Comparison of ENCODE assay signal across 15 cellular contexts in genomic region chr16:72072514-72073342, GRCh38. TPM values are rescaled to one million over a fixed set of nuclear protein-coding genes. Genes with fewer than 3 reads are reported as not detected.
A peak's percentile ranks its signal among the peaks of the same experiment; 100 is the strongest.
DNase-seq lines count a peak whose midpoint lies in the region; ATAC-seq, FAIRE-seq and TF ChIP-seq lines count a peak whose summit lies in the region.
"Had no signal": no experiment of that assay in that cellular context is flagged by ENCODE, and none has a peak within 500 bp of the region (broad histone marks: within the 10 kb centered on the region; RNA-seq: fewer than 3 reads in every experiment).

No MANE protein-coding gene starts in this region.

- H3K4me1 ChIP-seq in endothelial cell of umbilical vein (ENCODE audit: control insufficient read depth, extremely low read depth, insufficient read depth, low read length) (no peaks in the 10 kb centered on the region), left lung (peaks cover 3 to 10% of the 10 kb centered on the region in 2 donors), small intestine (ENCODE audit: control insufficient read depth in 2 of 2, insufficient read depth in 1 of 2, low read depth in 1 of 2, low read length in 1 of 2) (no peaks in the 10 kb centered on the region), SJCRH30 (no peaks in the 10 kb centered on the region)
- H3K4me1 ChIP-seq: BE2C had no signal

- no TSS peak for BruUV-seq in endothelial cell of umbilical vein (replicated peaks; lab: Mats Ljungman, UMichigan)

- H3K27ac ChIP-seq in endothelial cell of umbilical vein (ENCODE audit: insufficient read depth, low read depth, low read length) (no peak overlapping the region), left lung (no peak overlapping the region), small intestine (ENCODE audit: low read depth in 1 of 2, low read length in 1 of 2) (no peak overlapping the region), SJCRH30 (no peak overlapping the region)
- H3K27ac ChIP-seq: skin epidermis had no signal

- POLR2A ChIA-PET in endothelial cell of umbilical vein (lab: Charles Lee), result no interaction called here

- intact Hi-C loops in endothelial cell of umbilical vein (cut with micrococcal nuclease) (no loop called here), left lung (cut with DNase I) (no loop called here)

- FAIRE-seq in endothelial cell of umbilical vein (lab: Jason Lieb, UNC), result peak; percentile 18
- FAIRE-seq in small intestine (lab: Jason Lieb, UNC), result no peak
- FAIRE-seq: G401.6 had no signal

- H3K9ac ChIP-seq in endothelial cell of umbilical vein (replicated peaks; ENCODE audit: extremely low read depth, insufficient read depth, low read length), result no peak overlapping the region

- no peaks in the 10 kb centered on the region for H3K9me1 ChIP-seq in endothelial cell of umbilical vein (replicated peaks; ENCODE audit: control insufficient read depth, extremely low read depth, insufficient read depth, low read length)

- 12 to 43% (median 33%) methylated on average over 12 of the region's 12 CpGs for WGBS in small intestine, 3 donors

- H4K20me1 ChIP-seq in endothelial cell of umbilical vein (replicated peaks; ENCODE audit: control insufficient read depth, extremely low read depth, insufficient read depth, low read length), result no peaks in the 10 kb centered on the region

- DNase-seq in OCI-M1 (lab: John Stamatoyannopoulos, UW) (peak; percentile 7), endothelial cell of umbilical vein (ENCODE audit: low read depth, low spot score) (peak; percentile 72), left lung (no peak), small intestine (peak; percentile 74), NCI-H2107 (lab: John Stamatoyannopoulos, UW) (no peak), SJCRH30 (no peak), NCI-H526 treated with DMSO at 0.1 percent for 48 hours (lab: John Stamatoyannopoulos, UW) (no peak), COLO668 (lab: John Stamatoyannopoulos, UW; ENCODE audit: unreplicated experiment) (no peak)
- DNase-seq: activated CD8-positive, alpha-beta T cell treated with anti-CD3 and anti-CD28 coated beads for 36 hours; activated naive CD4-positive, alpha-beta T cell treated with Interleukin-2 at 50 U/mL for 16 hours; BE2C; NCI-H2081 treated with DMSO at 0.1 percent for 48 hours had no signal

- no peaks in the 10 kb centered on the region for H3K79me2 ChIP-seq in endothelial cell of umbilical vein (ENCODE audit: control insufficient read depth, insufficient read depth, low read length)

- H3K4me3 ChIP-seq in endothelial cell of umbilical vein (replicated peaks in 1 of 3; ENCODE audit: insufficient read depth in 1 of 3, low read depth in 1 of 3, low read length in 3 of 3) (no peak overlapping the region), left lung (no peak overlapping the region), small intestine (ENCODE audit: low read depth in 1 of 2, low read length in 2 of 2) (no peak overlapping the region), SJCRH30 (no peak overlapping the region)
- H3K4me3 ChIP-seq: skin epidermis had no signal

- peak; percentile 21 for ATAC-seq in left lung
- ATAC-seq: activated CD8-positive, alpha-beta T cell treated with anti-CD3 and anti-CD28 coated beads for 36 hours had no signal

- H3K27me3 ChIP-seq in endothelial cell of umbilical vein (ENCODE audit: control insufficient read depth in 2 of 2, insufficient read depth in 2 of 2, low read length in 2 of 2) (no peaks in the 10 kb centered on the region), left lung (no peaks in the 10 kb centered on the region), small intestine (ENCODE audit: control insufficient read depth in 2 of 2, insufficient read depth in 2 of 2, low read length in 2 of 2) (no peaks in the 10 kb centered on the region), SJCRH30 (no peaks in the 10 kb centered on the region)
- H3K27me3 ChIP-seq: BE2C had no signal

- H3K9me3 ChIP-seq in endothelial cell of umbilical vein (replicated peaks; ENCODE audit: control insufficient read depth, insufficient read depth, low read length), result no peaks in the 10 kb centered on the region
- H3K9me3 ChIP-seq in left lung, result no peaks in the 10 kb centered on the region
- no peaks in the 10 kb centered on the region for H3K9me3 ChIP-seq in small intestine (ENCODE audit: control insufficient read depth, low read depth)
- H3K9me3 ChIP-seq in SJCRH30 (replicated peaks), result no peaks in the 10 kb centered on the region
- H3K9me3 ChIP-seq: BE2C had no signal

- TF ChIP-seq CTCF in endothelial cell of umbilical vein (IDR thresholded peaks at IDR 0.05; ENCODE audit: extremely low read depth in 1 of 2, insufficient read depth in 1 of 2, low read depth in 1 of 2, low read length in 2 of 2), result no peak
- TF ChIP-seq CTCF in left lung (IDR thresholded peaks at IDR 0.05), result no peak

- CTCF ChIA-PET in endothelial cell of umbilical vein (lab: Charles Lee), result interaction anchor here (1.4 kb wide), 1 partner anchor 22 kb away, joined by 4 read pairs; no protein-coding TSS in a partner anchor

- H3K36me3 ChIP-seq in endothelial cell of umbilical vein (ENCODE audit: control insufficient read depth in 2 of 2, extremely low read depth in 1 of 2, insufficient read depth in 2 of 2, low read length in 2 of 2) (no peaks in the 10 kb centered on the region), left lung (peaks cover 0 to 3% of the 10 kb centered on the region in 2 donors), small intestine (ENCODE audit: control insufficient read depth in 2 of 2, insufficient read depth in 2 of 2, low read length in 2 of 2) (no peaks in the 10 kb centered on the region), SJCRH30 (no peaks in the 10 kb centered on the region)
- H3K36me3 ChIP-seq: BE2C had no signal

- dilution Hi-C loops in endothelial cell of umbilical vein (cut with MboI; ENCODE audit: extremely low pct_ligation_motif_present, low sequenced_read_pairs), result no loop called here

- no peak overlapping the region for H3K4me2 ChIP-seq in endothelial cell of umbilical vein (ENCODE audit: insufficient read depth, low read length)

- H2AFZ ChIP-seq in endothelial cell of umbilical vein (ENCODE audit: low read depth, low read length), result no peak overlapping the region

- TF ChIP-seq POLR2A in endothelial cell of umbilical vein (IDR thresholded peaks at IDR 0.05; ENCODE audit: low read depth, low read length), result no peak

TF ChIP-seq in endothelial cell of umbilical vein, 7 proteins besides CTCF, POLR2A, EP300 and RAD21 (continues in another document):
- no peak for TF ChIP-seq FOS (IDR thresholded peaks at IDR 0.05; ENCODE audit: borderline replicate concordance, insufficient read depth, low read length)
- no peak for TF ChIP-seq MYC (IDR thresholded peaks at IDR 0.05; ENCODE audit: low read depth, low read length)
- TF ChIP-seq EZH2 (IDR thresholded peaks at IDR 0.05; ENCODE audit: borderline replicate concordance, low read depth, low read length, severe bottlenecking), result no peak

RNA-seq across cellular contexts. Expression of gene HPR, which starts 9.7 kb away (rescaled TPM):
- not detected in 2 replicates for total RNA-seq in endothelial cell of umbilical vein
- not detected in 2 replicates for polyA plus RNA-seq in endothelial cell of umbilical vein
- polyA plus RNA-seq in endothelial cell of umbilical vein (2011; cell fraction: cytosol; rRNA removed), result not detected in 2 replicates
- not detected in 2 replicates for polyA plus RNA-seq in endothelial cell of umbilical vein (2011; cell fraction: nucleus; rRNA removed)
- not detected in 2 replicates for polyA plus RNA-seq in endothelial cell of umbilical vein (2012)
- polyA minus RNA-seq in endothelial cell of umbilical vein, result not detected in 2 replicates
- not detected for polyA minus RNA-seq in endothelial cell of umbilical vein (2011; cell fraction: cytosol; rRNA and poly(A)+ RNA removed)
- polyA minus RNA-seq in endothelial cell of umbilical vein (2011; cell fraction: nucleus; rRNA and poly(A)+ RNA removed), result not detected in 2 replicates
- under 1 TPM in 1 of 2 donors, not detected in 1; 0.29 TPM for total RNA-seq in left lung
- polyA plus RNA-seq in small intestine, result 1 to 10 TPM in 2 of 3 donors, not detected in 1; 1.1 to 1.9 TPM
- total RNA-seq in SJCRH30 (2014; rRNA removed; shearing (Covaris generic)), result not detected in 2 replicates
- total RNA-seq: activated CD8-positive, alpha-beta T cell treated with anti-CD3 and anti-CD28 coated beads for 36 hours; T-helper 1 cell treated with Interleukin-12 subunit alpha and Interleukin-12 subunit beta and Interleukin-4 antibody, amounts not matched to agents 30 ng/mL and 1 ng/mL, for 36 hours had no signal

RNA-seq across cellular contexts. Expression of gene HP, which starts 18.4 kb away (rescaled TPM):
- total RNA-seq in endothelial cell of umbilical vein (not detected in 2 replicates), left lung (100 to 1,000 TPM in 1 of 2 donors, 1 to 10 TPM in 1; 7.8 to 127 TPM)
- polyA plus RNA-seq in endothelial cell of umbilical vein (not detected in 2 replicates), small intestine (10 to 100 TPM in 1 of 3 donors, 1 to 10 TPM in 2; 1.4 to 15.2 (median 4.5) TPM)
- not detected in 2 replicates for polyA plus RNA-seq in endothelial cell of umbilical vein (2011; cell fraction: cytosol; rRNA removed)
- polyA plus RNA-seq in endothelial cell of umbilical vein (2011; cell fraction: nucleus; rRNA removed), result not detected in 2 replicates
- polyA plus RNA-seq in endothelial cell of umbilical vein (2012), result not detected in 2 replicates
- not detected in 2 replicates for polyA minus RNA-seq in endothelial cell of umbilical vein
- polyA minus RNA-seq in endothelial cell of umbilical vein (2011; cell fraction: cytosol; rRNA and poly(A)+ RNA removed), result not detected
- not detected in 2 replicates for polyA minus RNA-seq in endothelial cell of umbilical vein (2011; cell fraction: nucleus; rRNA and poly(A)+ RNA removed)
- total RNA-seq in SJCRH30 (2014; rRNA removed; shearing (Covaris generic)), result not detected in 2 replicates
- total RNA-seq: activated CD8-positive, alpha-beta T cell treated with anti-CD3 and anti-CD28 coated beads for 36 hours; T-helper 1 cell treated with Interleukin-12 subunit alpha and Interleukin-12 subunit beta and Interleukin-4 antibody, amounts not matched to agents 30 ng/mL and 1 ng/mL, for 36 hours had no signal

RNA-seq across cellular contexts. Expression of gene TXNL4B, which starts 20.7 kb away (rescaled TPM):
- total RNA-seq in endothelial cell of umbilical vein (11.7 and 12.7 TPM in 2 replicates), left lung (10 to 100 TPM in 1 of 2 donors, 1 to 10 TPM in 1; 9.8 to 11.7 TPM)
- polyA plus RNA-seq in endothelial cell of umbilical vein (8.7 and 10.0 TPM in 2 replicates), small intestine (10 to 100 TPM; 11.3 to 12.3 (median 12.0) TPM)
- polyA plus RNA-seq in endothelial cell of umbilical vein (2011; cell fraction: cytosol; rRNA removed), result 9.5 and 10.7 TPM in 2 replicates
- polyA plus RNA-seq in endothelial cell of umbilical vein (2011; cell fraction: nucleus; rRNA removed), result 8.0 and 9.6 TPM in 2 replicates
- 7.0 and 17.6 TPM in 2 replicates for polyA plus RNA-seq in endothelial cell of umbilical vein (2012)
- 3.8 and 4.7 TPM in 2 replicates for polyA minus RNA-seq in endothelial cell of umbilical vein
- 8.6 TPM for polyA minus RNA-seq in endothelial cell of umbilical vein (2011; cell fraction: cytosol; rRNA and poly(A)+ RNA removed)
- 4.7 and 6.3 TPM in 2 replicates for polyA minus RNA-seq in endothelial cell of umbilical vein (2011; cell fraction: nucleus; rRNA and poly(A)+ RNA removed)
- total RNA-seq in SJCRH30 (2014; rRNA removed; shearing (Covaris generic)), result 12.7 and 13.1 TPM in 2 replicates

RNA-seq across cellular contexts. Expression of gene DHX38, which starts 20.9 kb away (rescaled TPM):
- total RNA-seq in endothelial cell of umbilical vein (78.4 and 78.6 TPM in 2 replicates), left lung (10 to 100 TPM; 41.5 to 56.2 TPM)
- polyA plus RNA-seq in endothelial cell of umbilical vein (39.7 and 47.3 TPM in 2 replicates), small intestine (10 to 100 TPM; 40.6 to 63.7 (median 53.2) TPM)
- polyA plus RNA-seq in endothelial cell of umbilical vein (2011; cell fraction: cytosol; rRNA removed), result 43.0 and 45.1 TPM in 2 replicates
- polyA plus RNA-seq in endothelial cell of umbilical vein (2011; cell fraction: nucleus; rRNA removed), result 191 and 228 TPM in 2 replicates
- 57.8 and 70.6 TPM in 2 replicates for polyA plus RNA-seq in endothelial cell of umbilical vein (2012)
- 101 and 137 TPM in 2 replicates for polyA minus RNA-seq in endothelial cell of umbilical vein
- 47.9 TPM for polyA minus RNA-seq in endothelial cell of umbilical vein (2011; cell fraction: cytosol; rRNA and poly(A)+ RNA removed)
- 61.7 and 65.9 TPM in 2 replicates for polyA minus RNA-seq in endothelial cell of umbilical vein (2011; cell fraction: nucleus; rRNA and poly(A)+ RNA removed)
- total RNA-seq in SJCRH30 (2014; rRNA removed; shearing (Covaris generic)), result 24.7 and 27.4 TPM in 2 replicates

Comparison
In these comparisons a context has a peak if more than half of its experiments do, and no peak if none do; other contexts are left out.
1. DNase-seq: peak in OCI-M1 (single experiment), endothelial cell of umbilical vein (single experiment) and small intestine (single experiment); none in left lung (0 of 2), NCI-H2107 (single experiment), SJCRH30 (0 of 2), NCI-H526 treated with DMSO at 0.1 percent for 48 hours (single experiment) and COLO668 (single experiment).